Comparison of ENCODE assay signal across 1 cellular context in genomic region chr6:137894779-137895385, GRCh38.
TF ChIP-seq lines count a peak whose summit lies in the region.

No MANE protein-coding gene starts in this region.

TF ChIP-seq in K562, 482 proteins besides CTCF, POLR2A, EP300 and RAD21 (continued from another document):
- TF ChIP-seq USF1 (CRISPR knock-in tag; IDR thresholded peaks at IDR 0.05): no peak
- peak; percentile 51; the same call in 1 of the 2 replicates for TF ChIP-seq ATF3 (IDR thresholded peaks at IDR 0.05)
- no peak for TF ChIP-seq ATF3 (CRISPR knock-in tag; conservative IDR thresholded peaks at IDR 0.05)
- TF ChIP-seq EP400 (IDR thresholded peaks at IDR 0.05): no peak
- TF ChIP-seq RBM14 (IDR thresholded peaks at IDR 0.05; ENCODE audit: borderline replicate concordance, insufficient read depth, low read depth, low read length): no peak
- no peak for TF ChIP-seq EHMT2 (IDR thresholded peaks at IDR 0.05)
- TF ChIP-seq ZFP36 (IDR thresholded peaks at IDR 0.05; ENCODE audit: low read depth, low read length, partially characterized antibody): no peak
- no peak for TF ChIP-seq ZNF140 (CRISPR knock-in tag; IDR thresholded peaks at IDR 0.05)
- TF ChIP-seq BCL6 (CRISPR knock-in tag; IDR thresholded peaks at IDR 0.05): no peak
- no peak for TF ChIP-seq ATF1 (CRISPR knock-in tag; IDR thresholded peaks at IDR 0.05)
- 0 out of 2 replicates have a peak, but pooled peaks have one; percentile 29 for TF ChIP-seq ATF1 (tag; IDR thresholded peaks at IDR 0.05)
- no peak for TF ChIP-seq ELK1 (CRISPR knock-in tag; IDR thresholded peaks at IDR 0.05)
